In the genomic region with DNA sequence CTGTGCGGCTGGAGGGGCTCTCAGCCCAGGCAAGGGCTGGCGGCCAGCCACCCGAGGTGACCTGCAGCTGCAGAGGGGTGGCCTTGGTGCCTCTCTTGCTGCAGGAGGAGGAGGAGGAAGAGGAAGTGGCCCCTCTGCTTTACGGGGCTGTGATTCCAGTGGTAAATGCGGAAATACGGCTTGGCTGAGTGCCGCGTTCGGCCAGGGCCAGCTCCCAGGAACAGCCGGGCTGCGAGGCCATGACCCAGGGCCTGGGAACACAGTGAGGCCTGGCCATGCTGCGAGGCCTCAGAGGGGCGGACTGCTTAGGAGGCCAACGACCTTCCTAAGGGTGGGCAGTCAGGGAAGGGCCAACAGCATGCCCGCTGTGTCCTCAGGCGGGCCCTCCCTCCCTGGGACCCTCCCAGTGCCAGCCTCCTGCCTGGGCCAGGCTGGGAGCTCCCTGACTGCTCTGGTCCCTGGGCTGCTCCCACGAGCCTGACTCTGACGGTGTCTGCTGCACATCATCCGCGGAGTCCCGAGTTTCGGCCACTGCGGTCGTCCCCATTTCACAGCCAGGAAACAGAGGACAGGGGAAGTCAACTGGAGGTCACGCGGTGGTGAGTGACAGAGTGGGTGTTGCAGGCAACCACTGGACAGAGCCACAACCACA, we compare ENCODE assay signal across 1 cellular context.
TF ChIP-seq lines count a peak whose summit lies in the region.

No MANE protein-coding gene starts in this region.

TF ChIP-seq in HepG2, 621 proteins besides CTCF, POLR2A, EP300 and RAD21 (continued from another document and continues in another):
- no peak for TF ChIP-seq CEBPZ (IDR thresholded peaks at IDR 0.05; ENCODE audit: low read length)
- no peak for TF ChIP-seq ZNF263 (CRISPR knock-in tag; IDR thresholded peaks at IDR 0.05)
- no peak for TF ChIP-seq CCDC6 (CRISPR knock-in tag; IDR thresholded peaks at IDR 0.05)
- no peak for TF ChIP-seq SSRP1 (CRISPR knock-in tag; IDR thresholded peaks at IDR 0.05)
- no peak for TF ChIP-seq ZNF33A (CRISPR knock-in tag; IDR thresholded peaks at IDR 0.05; ENCODE audit: borderline replicate concordance)
- no peak for TF ChIP-seq ZNF232 (CRISPR knock-in tag; IDR thresholded peaks at IDR 0.05; ENCODE audit: borderline replicate concordance)
- TF ChIP-seq HMGXB4 (CRISPR knock-in tag; IDR thresholded peaks at IDR 0.05; ENCODE audit: borderline replicate concordance in 1 of 2, low read depth in 1 of 2): no peak
- no peak for TF ChIP-seq YY1 (IDR thresholded peaks at IDR 0.05; ENCODE audit: insufficient read depth, insufficient replicate concordance, low read depth, low read length)
- TF ChIP-seq ZNF264 (CRISPR knock-in tag; IDR thresholded peaks at IDR 0.05): no peak
- TF ChIP-seq, protein P1, sequence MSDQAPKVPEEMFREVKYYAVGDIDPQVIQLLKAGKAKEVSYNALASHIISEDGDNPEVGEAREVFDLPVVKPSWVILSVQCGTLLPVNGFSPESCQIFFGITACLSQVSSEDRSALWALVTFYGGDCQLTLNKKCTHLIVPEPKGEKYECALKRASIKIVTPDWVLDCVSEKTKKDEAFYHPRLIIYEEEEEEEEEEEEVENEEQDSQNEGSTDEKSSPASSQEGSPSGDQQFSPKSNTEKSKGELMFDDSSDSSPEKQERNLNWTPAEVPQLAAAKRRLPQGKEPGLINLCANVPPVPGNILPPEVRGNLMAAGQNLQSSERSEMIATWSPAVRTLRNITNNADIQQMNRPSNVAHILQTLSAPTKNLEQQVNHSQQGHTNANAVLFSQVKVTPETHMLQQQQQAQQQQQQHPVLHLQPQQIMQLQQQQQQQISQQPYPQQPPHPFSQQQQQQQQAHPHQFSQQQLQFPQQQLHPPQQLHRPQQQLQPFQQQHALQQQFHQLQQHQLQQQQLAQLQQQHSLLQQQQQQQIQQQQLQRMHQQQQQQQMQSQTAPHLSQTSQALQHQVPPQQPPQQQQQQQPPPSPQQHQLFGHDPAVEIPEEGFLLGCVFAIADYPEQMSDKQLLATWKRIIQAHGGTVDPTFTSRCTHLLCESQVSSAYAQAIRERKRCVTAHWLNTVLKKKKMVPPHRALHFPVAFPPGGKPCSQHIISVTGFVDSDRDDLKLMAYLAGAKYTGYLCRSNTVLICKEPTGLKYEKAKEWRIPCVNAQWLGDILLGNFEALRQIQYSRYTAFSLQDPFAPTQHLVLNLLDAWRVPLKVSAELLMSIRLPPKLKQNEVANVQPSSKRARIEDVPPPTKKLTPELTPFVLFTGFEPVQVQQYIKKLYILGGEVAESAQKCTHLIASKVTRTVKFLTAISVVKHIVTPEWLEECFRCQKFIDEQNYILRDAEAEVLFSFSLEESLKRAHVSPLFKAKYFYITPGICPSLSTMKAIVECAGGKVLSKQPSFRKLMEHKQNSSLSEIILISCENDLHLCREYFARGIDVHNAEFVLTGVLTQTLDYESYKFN (CRISPR knock-in tag; conservative IDR thresholded peaks at IDR 0.05): no peak
- TF ChIP-seq, protein P2, sequence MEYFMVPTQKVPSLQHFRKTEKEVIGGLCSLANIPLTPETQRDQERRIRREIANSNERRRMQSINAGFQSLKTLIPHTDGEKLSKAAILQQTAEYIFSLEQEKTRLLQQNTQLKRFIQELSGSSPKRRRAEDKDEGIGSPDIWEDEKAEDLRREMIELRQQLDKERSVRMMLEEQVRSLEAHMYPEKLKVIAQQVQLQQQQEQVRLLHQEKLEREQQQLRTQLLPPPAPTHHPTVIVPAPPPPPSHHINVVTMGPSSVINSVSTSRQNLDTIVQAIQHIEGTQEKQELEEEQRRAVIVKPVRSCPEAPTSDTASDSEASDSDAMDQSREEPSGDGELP (IDR thresholded peaks at IDR 0.05; ENCODE audit: borderline replicate concordance, low read depth): no peak
- peak; percentile 87 for TF ChIP-seq ZFX (CRISPR knock-in tag; IDR thresholded peaks at IDR 0.05; ENCODE audit: low read depth)
- no peak for TF ChIP-seq KMT2A (CRISPR knock-in tag; IDR thresholded peaks at IDR 0.05)
- TF ChIP-seq ZNF501 (CRISPR knock-in tag; IDR thresholded peaks at IDR 0.05): 0 out of 2 replicates have a peak, but pooled peaks have one; percentile 15
- TF ChIP-seq, protein P3, sequence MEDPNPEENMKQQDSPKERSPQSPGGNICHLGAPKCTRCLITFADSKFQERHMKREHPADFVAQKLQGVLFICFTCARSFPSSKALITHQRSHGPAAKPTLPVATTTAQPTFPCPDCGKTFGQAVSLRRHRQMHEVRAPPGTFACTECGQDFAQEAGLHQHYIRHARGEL (CRISPR knock-in tag; IDR thresholded peaks at IDR 0.05): 0 out of 2 replicates have a peak, but pooled peaks have one; percentile 11
- TF ChIP-seq HNRNPLL (IDR thresholded peaks at IDR 0.05; ENCODE audit: low read depth, low read length, poor library complexity, severe bottlenecking): no peak
- no peak for TF ChIP-seq ZSCAN5A (CRISPR knock-in tag; IDR thresholded peaks at IDR 0.05; ENCODE audit: borderline replicate concordance)
- TF ChIP-seq ZNF841 (CRISPR knock-in tag; IDR thresholded peaks at IDR 0.05; ENCODE audit: borderline replicate concordance): no peak
- TF ChIP-seq KDM3A (CRISPR knock-in tag; IDR thresholded peaks at IDR 0.05; ENCODE audit: low read depth): 0 out of 2 replicates have a peak, but pooled peaks have one; percentile 50
- TF ChIP-seq ZBTB7A (CRISPR knock-in tag; IDR thresholded peaks at IDR 0.05): no peak
- no peak for TF ChIP-seq RNF2 (conservative IDR thresholded peaks at IDR 0.05; ENCODE audit: low read depth)
- no peak for TF ChIP-seq ZNF883 (CRISPR knock-in tag; IDR thresholded peaks at IDR 0.05; ENCODE audit: not compliant biosample characterization)
- peak; percentile 41; the same call in 1 of the 2 replicates for TF ChIP-seq ZNF563 (CRISPR knock-in tag; IDR thresholded peaks at IDR 0.05)
- no peak for TF ChIP-seq TEAD2 (CRISPR knock-in tag; IDR thresholded peaks at IDR 0.05)
- TF ChIP-seq, protein P4, sequence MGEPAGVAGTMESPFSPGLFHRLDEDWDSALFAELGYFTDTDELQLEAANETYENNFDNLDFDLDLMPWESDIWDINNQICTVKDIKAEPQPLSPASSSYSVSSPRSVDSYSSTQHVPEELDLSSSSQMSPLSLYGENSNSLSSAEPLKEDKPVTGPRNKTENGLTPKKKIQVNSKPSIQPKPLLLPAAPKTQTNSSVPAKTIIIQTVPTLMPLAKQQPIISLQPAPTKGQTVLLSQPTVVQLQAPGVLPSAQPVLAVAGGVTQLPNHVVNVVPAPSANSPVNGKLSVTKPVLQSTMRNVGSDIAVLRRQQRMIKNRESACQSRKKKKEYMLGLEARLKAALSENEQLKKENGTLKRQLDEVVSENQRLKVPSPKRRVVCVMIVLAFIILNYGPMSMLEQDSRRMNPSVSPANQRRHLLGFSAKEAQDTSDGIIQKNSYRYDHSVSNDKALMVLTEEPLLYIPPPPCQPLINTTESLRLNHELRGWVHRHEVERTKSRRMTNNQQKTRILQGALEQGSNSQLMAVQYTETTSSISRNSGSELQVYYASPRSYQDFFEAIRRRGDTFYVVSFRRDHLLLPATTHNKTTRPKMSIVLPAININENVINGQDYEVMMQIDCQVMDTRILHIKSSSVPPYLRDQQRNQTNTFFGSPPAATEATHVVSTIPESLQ (CRISPR knock-in tag; conservative IDR thresholded peaks at IDR 0.05): no peak
- TF ChIP-seq, protein P5, sequence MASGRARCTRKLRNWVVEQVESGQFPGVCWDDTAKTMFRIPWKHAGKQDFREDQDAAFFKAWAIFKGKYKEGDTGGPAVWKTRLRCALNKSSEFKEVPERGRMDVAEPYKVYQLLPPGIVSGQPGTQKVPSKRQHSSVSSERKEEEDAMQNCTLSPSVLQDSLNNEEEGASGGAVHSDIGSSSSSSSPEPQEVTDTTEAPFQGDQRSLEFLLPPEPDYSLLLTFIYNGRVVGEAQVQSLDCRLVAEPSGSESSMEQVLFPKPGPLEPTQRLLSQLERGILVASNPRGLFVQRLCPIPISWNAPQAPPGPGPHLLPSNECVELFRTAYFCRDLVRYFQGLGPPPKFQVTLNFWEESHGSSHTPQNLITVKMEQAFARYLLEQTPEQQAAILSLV (CRISPR knock-in tag; IDR thresholded peaks at IDR 0.05; ENCODE audit: borderline replicate concordance): peak; percentile 3; the same call in 1 of the 2 replicates
- TF ChIP-seq ZC3H4 (CRISPR knock-in tag; IDR thresholded peaks at IDR 0.05; ENCODE audit: borderline replicate concordance): no peak
- TF ChIP-seq ZNF274 (CRISPR knock-in tag; IDR thresholded peaks at IDR 0.05): no peak
- no peak for TF ChIP-seq ZKSCAN5 (CRISPR knock-in tag; IDR thresholded peaks at IDR 0.05)
- TF ChIP-seq BHLHE40 (IDR thresholded peaks at IDR 0.05; ENCODE audit: low read length): no peak
- no peak for TF ChIP-seq AKAP8 (CRISPR knock-in tag; IDR thresholded peaks at IDR 0.05)
- TF ChIP-seq TBL1XR1 (IDR thresholded peaks at IDR 0.05; ENCODE audit: borderline replicate concordance, low read length, partially characterized antibody): no peak
- TF ChIP-seq, protein P6, sequence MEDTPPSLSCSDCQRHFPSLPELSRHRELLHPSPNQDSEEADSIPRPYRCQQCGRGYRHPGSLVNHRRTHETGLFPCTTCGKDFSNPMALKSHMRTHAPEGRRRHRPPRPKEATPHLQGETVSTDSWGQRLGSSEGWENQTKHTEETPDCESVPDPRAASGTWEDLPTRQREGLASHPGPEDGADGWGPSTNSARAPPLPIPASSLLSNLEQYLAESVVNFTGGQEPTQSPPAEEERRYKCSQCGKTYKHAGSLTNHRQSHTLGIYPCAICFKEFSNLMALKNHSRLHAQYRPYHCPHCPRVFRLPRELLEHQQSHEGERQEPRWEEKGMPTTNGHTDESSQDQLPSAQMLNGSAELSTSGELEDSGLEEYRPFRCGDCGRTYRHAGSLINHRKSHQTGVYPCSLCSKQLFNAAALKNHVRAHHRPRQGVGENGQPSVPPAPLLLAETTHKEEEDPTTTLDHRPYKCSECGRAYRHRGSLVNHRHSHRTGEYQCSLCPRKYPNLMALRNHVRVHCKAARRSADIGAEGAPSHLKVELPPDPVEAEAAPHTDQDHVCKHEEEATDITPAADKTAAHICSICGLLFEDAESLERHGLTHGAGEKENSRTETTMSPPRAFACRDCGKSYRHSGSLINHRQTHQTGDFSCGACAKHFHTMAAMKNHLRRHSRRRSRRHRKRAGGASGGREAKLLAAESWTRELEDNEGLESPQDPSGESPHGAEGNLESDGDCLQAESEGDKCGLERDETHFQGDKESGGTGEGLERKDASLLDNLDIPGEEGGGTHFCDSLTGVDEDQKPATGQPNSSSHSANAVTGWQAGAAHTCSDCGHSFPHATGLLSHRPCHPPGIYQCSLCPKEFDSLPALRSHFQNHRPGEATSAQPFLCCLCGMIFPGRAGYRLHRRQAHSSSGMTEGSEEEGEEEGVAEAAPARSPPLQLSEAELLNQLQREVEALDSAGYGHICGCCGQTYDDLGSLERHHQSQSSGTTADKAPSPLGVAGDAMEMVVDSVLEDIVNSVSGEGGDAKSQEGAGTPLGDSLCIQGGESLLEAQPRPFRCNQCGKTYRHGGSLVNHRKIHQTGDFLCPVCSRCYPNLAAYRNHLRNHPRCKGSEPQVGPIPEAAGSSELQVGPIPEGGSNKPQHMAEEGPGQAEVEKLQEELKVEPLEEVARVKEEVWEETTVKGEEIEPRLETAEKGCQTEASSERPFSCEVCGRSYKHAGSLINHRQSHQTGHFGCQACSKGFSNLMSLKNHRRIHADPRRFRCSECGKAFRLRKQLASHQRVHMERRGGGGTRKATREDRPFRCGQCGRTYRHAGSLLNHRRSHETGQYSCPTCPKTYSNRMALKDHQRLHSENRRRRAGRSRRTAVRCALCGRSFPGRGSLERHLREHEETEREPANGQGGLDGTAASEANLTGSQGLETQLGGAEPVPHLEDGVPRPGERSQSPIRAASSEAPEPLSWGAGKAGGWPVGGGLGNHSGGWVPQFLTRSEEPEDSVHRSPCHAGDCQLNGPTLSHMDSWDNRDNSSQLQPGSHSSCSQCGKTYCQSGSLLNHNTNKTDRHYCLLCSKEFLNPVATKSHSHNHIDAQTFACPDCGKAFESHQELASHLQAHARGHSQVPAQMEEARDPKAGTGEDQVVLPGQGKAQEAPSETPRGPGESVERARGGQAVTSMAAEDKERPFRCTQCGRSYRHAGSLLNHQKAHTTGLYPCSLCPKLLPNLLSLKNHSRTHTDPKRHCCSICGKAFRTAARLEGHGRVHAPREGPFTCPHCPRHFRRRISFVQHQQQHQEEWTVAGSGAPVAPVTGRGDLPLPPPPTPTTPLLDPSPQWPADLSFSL (CRISPR knock-in tag; IDR thresholded peaks at IDR 0.05): no peak
- no peak for TF ChIP-seq MYNN (CRISPR knock-in tag; IDR thresholded peaks at IDR 0.05; ENCODE audit: low read depth)
